In the genomic region with DNA sequence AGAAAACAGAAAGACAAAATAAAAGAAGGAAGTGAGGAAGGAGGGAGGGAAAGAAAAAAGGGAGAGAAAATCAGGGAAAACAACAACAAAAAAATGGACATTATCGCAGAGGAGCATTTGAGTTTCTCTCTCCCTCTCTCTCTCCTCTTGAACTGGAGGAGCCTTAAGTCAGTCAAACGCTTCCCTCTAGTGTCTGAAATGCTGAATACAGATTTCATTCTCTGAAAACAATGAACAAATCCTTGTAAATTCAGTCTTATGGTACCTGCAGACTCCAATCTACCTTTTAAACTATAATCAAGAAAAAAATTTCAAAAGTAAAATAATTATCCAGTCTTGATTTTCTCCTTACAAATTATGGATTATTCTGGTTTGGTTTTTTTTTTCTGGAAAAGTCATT, we compare ENCODE assay signal across 8 cellular contexts.
DNase-seq lines count a peak whose midpoint lies in the region; ATAC-seq, FAIRE-seq and TF ChIP-seq lines count a peak whose summit lies in the region.

No MANE protein-coding gene starts in this region.

- no peak overlapping the region for H3K9ac ChIP-seq in DND-41 (ENCODE audit: low read depth, low read length)
- no peak overlapping the region for H3K9ac ChIP-seq in keratinocyte (ENCODE audit: control insufficient read depth, extremely low read depth, insufficient read depth, low read length)

- peak overlapping the region; percentile 9 for H3K27ac Mint-ChIP-seq in activated B cell treated with CpG ODN at 0.5 μM for 24 hours

- H3K27ac ChIP-seq in DND-41 (ENCODE audit: low read length) (0 out of 2 replicates have a peak overlapping the region, but pooled peaks have one; percentile 7), keratinocyte (ENCODE audit: control insufficient read depth, insufficient read depth, low read length) (no peak overlapping the region)

- H4K20me1 ChIP-seq in DND-41 (ENCODE audit: insufficient read depth, low read length) (no peaks in the 10 kb centered on the region), keratinocyte (ENCODE audit: control insufficient read depth, extremely low read depth, insufficient read depth, low read length) (no peaks in the 10 kb centered on the region)

- 0 out of 2 replicates have a peak overlapping the region, but pooled peaks have one; percentile 8 for H2AFZ ChIP-seq in DND-41 (ENCODE audit: low read depth, low read length)
- H2AFZ ChIP-seq in keratinocyte (ENCODE audit: control insufficient read depth, low read length) = no peak overlapping the region

- peaks cover 37% of the 10 kb centered on the region for H3K4me1 Mint-ChIP-seq in activated B cell treated with CpG ODN at 0.5 μM for 24 hours

- H3K9me3 ChIP-seq in DND-41 (ENCODE audit: insufficient read depth, low read length, severe bottlenecking) (no peaks in the 10 kb centered on the region), keratinocyte (ENCODE audit: control insufficient read depth, low read depth, low read length) (no peaks in the 10 kb centered on the region)

- peak; percentile 9 for FAIRE-seq in keratinocyte (lab: Jason Lieb, UNC)

- no peak overlapping the region for H3K4me2 ChIP-seq in DND-41 (ENCODE audit: insufficient read depth, low read length)
- H3K4me2 ChIP-seq in keratinocyte (ENCODE audit: control insufficient read depth, extremely low read depth, insufficient read depth, low read depth, low read length) = no peak overlapping the region

- H3K9me1 ChIP-seq in keratinocyte (ENCODE audit: control insufficient read depth, extremely low read depth, insufficient read depth, low read length) = no peaks in the 10 kb centered on the region

- no peaks in the 10 kb centered on the region for H3K36me3 Mint-ChIP-seq in activated B cell treated with CpG ODN at 0.5 μM for 24 hours (ENCODE audit: low read depth)

- TF ChIP-seq CTCF in DND-41 (IDR thresholded peaks at IDR 0.05; ENCODE audit: borderline replicate concordance, extremely low read depth, low read length, poor library complexity, severe bottlenecking) = peak; percentile 81
- TF ChIP-seq CTCF in activated B cell treated with CpG ODN at 0.5 μM for 24 hours (IDR thresholded peaks at IDR 0.05) = no peak
- TF ChIP-seq CTCF in keratinocyte (optimal IDR thresholded peaks at IDR 0.05 in 1 of 3, IDR thresholded peaks at IDR 0.05 in 1 of 3, conservative IDR thresholded peaks at IDR 0.05 in 1 of 3; ENCODE audit: extremely low read depth in 1 of 3, insufficient read depth in 2 of 3, low read length in 3 of 3) = peak; percentile 31 to 51 (median 50)

- H3K4me1 ChIP-seq in DND-41 (ENCODE audit: insufficient read depth, low read length) = no peaks in the 10 kb centered on the region
- H3K4me1 ChIP-seq in keratinocyte (ENCODE audit: control insufficient read depth, extremely low read depth, insufficient read depth, low read length) = peaks cover 8% of the 10 kb centered on the region

- no peak overlapping the region for H3K4me3 Mint-ChIP-seq in activated B cell treated with CpG ODN at 0.5 μM for 24 hours

- no peaks in the 10 kb centered on the region for H3K27me3 ChIP-seq in DND-41 (ENCODE audit: insufficient read depth, low read length, poor library complexity)
- no peaks in the 10 kb centered on the region for H3K27me3 ChIP-seq in keratinocyte (ENCODE audit: control insufficient read depth, extremely low read depth, insufficient read depth, low read length)

- intact Hi-C loops in activated B cell treated with CpG ODN at 0.5 μM for 24 hours (cut with micrococcal nuclease) = loop anchor here (1.0 to 10.0 kb wide), 6 partner anchors 50 to 1867 kb away; no protein-coding TSS in a partner anchor

- no peaks in the 10 kb centered on the region for H3K36me3 ChIP-seq in DND-41 (ENCODE audit: insufficient read depth, low read length)
- no peaks in the 10 kb centered on the region for H3K36me3 ChIP-seq in keratinocyte (ENCODE audit: control insufficient read depth in 2 of 2, extremely low read depth in 1 of 2, insufficient read depth in 2 of 2, low read length in 2 of 2)

- ATAC-seq in DND-41 (ENCODE audit: insufficient read depth, low read depth) (peak; percentile 84), GM21529 (IDR thresholded peaks at IDR 0.05; ENCODE audit: unreplicated experiment) (peak; percentile 48), activated B cell treated with CpG ODN at 0.5 μM for 24 hours (ENCODE audit: low read depth) (no peak), HG03108 (IDR thresholded peaks at IDR 0.05; ENCODE audit: unreplicated experiment) (no peak), HG02973 (IDR thresholded peaks at IDR 0.05; ENCODE audit: unreplicated experiment) (no peak), HG02852 (IDR thresholded peaks at IDR 0.05; ENCODE audit: unreplicated experiment) (no peak)

- H3K4me3 ChIP-seq in DND-41 (ENCODE audit: low read depth in 1 of 2, low read length in 2 of 2) (no peak overlapping the region), keratinocyte (ENCODE audit: control insufficient read depth in 2 of 3, extremely low read depth in 1 of 3, insufficient read depth in 2 of 3, low read depth in 1 of 3, low read length in 3 of 3) (no peak overlapping the region)

- CTCF ChIA-PET in activated B cell treated with CpG ODN at 0.5 μM for 24 hours (lab: Charles Lee) = interaction anchor here (1.0 to 2.0 kb wide), 5 partner anchors 14 to 140 kb away, joined by 3 to 7 read pairs (median 3); no protein-coding TSS in a partner anchor

- POLR2A ChIA-PET in activated B cell treated with CpG ODN at 0.5 μM for 24 hours (lab: Charles Lee) = interaction anchor here (0.7 kb wide), 1 partner anchor 51 kb away, joined by 3 read pairs; no protein-coding TSS in a partner anchor

- dilution Hi-C loops in keratinocyte (cut with MboI; ENCODE audit: extremely low pct_ligation_motif_present, low sequenced_read_pairs) = no loop called here

- no peaks in the 10 kb centered on the region for H3K27me3 Mint-ChIP-seq in activated B cell treated with CpG ODN at 0.5 μM for 24 hours

- no peaks in the 10 kb centered on the region for H3K79me2 ChIP-seq in DND-41 (ENCODE audit: insufficient read depth, low read length)
- no peaks in the 10 kb centered on the region for H3K79me2 ChIP-seq in keratinocyte (ENCODE audit: control insufficient read depth, insufficient read depth, low read length)

- no peaks in the 10 kb centered on the region for H3K9me3 Mint-ChIP-seq in activated B cell treated with CpG ODN at 0.5 μM for 24 hours

- DNase-seq in DND-41 (peak; percentile 12), NCI-H1105 (lab: John Stamatoyannopoulos, UW) (peak; percentile 13), activated B cell treated with CpG ODN at 0.5 μM for 24 hours (no peak), keratinocyte (ENCODE audit: low read depth, low spot score) (no peak)

Comparison
In these comparisons a context has a peak if more than half of its experiments do, and no peak if none do; other contexts are left out.
1. ATAC-seq: peak in DND-41 (single experiment) and GM21529 (single experiment); none in activated B cell treated with CpG ODN at 0.5 μM for 24 hours (single experiment), HG03108 (single experiment), HG02973 (single experiment) and HG02852 (single experiment).
2. DNase-seq: peak in DND-41 (single experiment) and NCI-H1105 (single experiment); none in activated B cell treated with CpG ODN at 0.5 μM for 24 hours (single experiment) and keratinocyte (single experiment).